13 cellular contexts compared by ENCODE assay signal in genomic region chr10:96584035-96584434, GRCh38. TPM values are rescaled to one million over a fixed set of nuclear protein-coding genes. Genes with fewer than 3 reads are reported as not detected.
DNase-seq lines count a peak whose midpoint lies in the region; ATAC-seq, FAIRE-seq and TF ChIP-seq lines count a peak whose summit lies in the region.
"Had no signal": no experiment of that assay in that cellular context is flagged by ENCODE, and none has a peak within 500 bp of the region (broad histone marks: within the 10 kb centered on the region; RNA-seq: fewer than 3 reads in every experiment).

No MANE protein-coding gene starts in this region.

- H3K27me3 ChIP-seq in HepG2 (ENCODE audit: control insufficient read depth in 1 of 2, insufficient read depth in 2 of 2, low read length in 2 of 2) = no peaks in the 10 kb centered on the region; a peak in 1 of 5 replicates
- no peaks in the 10 kb centered on the region for H3K27me3 ChIP-seq in right lobe of liver
- H3K27me3 ChIP-seq: upper lobe of left lung had no signal

- H3K9me3 ChIP-seq in HepG2 (ENCODE audit: low read length) (no peaks in the 10 kb centered on the region), right lobe of liver (no peaks in the 10 kb centered on the region), OCI-LY7 (ENCODE audit: low read length) (no peaks in the 10 kb centered on the region)
- H3K9me3 ChIP-seq: upper lobe of left lung had no signal

- H3K9me3 Mint-ChIP-seq in effector memory CD8-positive, alpha-beta T cell = no peaks in the 10 kb centered on the region
- no peaks in the 10 kb centered on the region for H3K9me3 Mint-ChIP-seq in type B pancreatic cell

- H3K27me3 Mint-ChIP-seq in effector memory CD8-positive, alpha-beta T cell = no peaks in the 10 kb centered on the region
- H3K27me3 Mint-ChIP-seq in type B pancreatic cell = no peaks in the 10 kb centered on the region

- BruUV-seq in HepG2 (replicated peaks; lab: Mats Ljungman, UMichigan) (no TSS peak), OCI-LY7 (replicated peaks; lab: Mats Ljungman, UMichigan) (no TSS peak)

- peaks cover 72% of the 10 kb centered on the region for H3K4me1 ChIP-seq in HepG2 (ENCODE audit: insufficient read depth, low read length)
- peaks cover 0 to 43% (median 19%) of the 10 kb centered on the region in 4 donors for H3K4me1 ChIP-seq in right lobe of liver
- H3K4me1 ChIP-seq in OCI-LY7 (ENCODE audit: insufficient read depth, low read length, poor library complexity, severe bottlenecking) = peaks cover 41% of the 10 kb centered on the region

- H3K9me2 ChIP-seq in OCI-LY7 (ENCODE audit: insufficient read depth, low read length) = no peaks in the 10 kb centered on the region

- POLR2A ChIA-PET in HepG2 (lab: Yijun Ruan, JAX) (no interaction called here), OCI-LY7 (lab: Charles Lee) (no interaction called here)

- H3K79me2 ChIP-seq in HepG2 (ENCODE audit: insufficient read depth, low read length) = peaks cover 73% of the 10 kb centered on the region
- peaks cover 82% of the 10 kb centered on the region for H3K79me2 ChIP-seq in OCI-LY7 (ENCODE audit: insufficient read depth, low read depth, low read length)

- no peak overlapping the region for H3K9ac ChIP-seq in HepG2 (ENCODE audit: insufficient read depth, low read depth, low read length)

- H3K27ac ChIP-seq in HepG2 (ENCODE audit: extremely low read length, insufficient read depth, low read length) (no peak overlapping the region), right lobe of liver (no peak overlapping the region), OCI-LY7 (ENCODE audit: low read depth, low read length, poor library complexity, severe bottlenecking) (no peak overlapping the region)
- H3K27ac ChIP-seq: coronary artery, upper lobe of left lung had no signal

- 0 out of 6 replicates have a peak overlapping the region, but pooled peaks of 1 of the 3 experiments have one; percentile 27 for H3K4me3 ChIP-seq in HepG2 (replicated peaks in 1 of 3; ENCODE audit: insufficient read depth in 1 of 3, low read depth in 2 of 3, low read length in 3 of 3)
- no peak overlapping the region for H3K4me3 ChIP-seq in right lobe of liver
- no peak overlapping the region for H3K4me3 ChIP-seq in OCI-LY7 (ENCODE audit: low read depth, low read length, poor library complexity, severe bottlenecking)
- H3K4me3 ChIP-seq: upper lobe of left lung had no signal

- TF ChIP-seq EP300 in HepG2 (IDR thresholded peaks at IDR 0.05; ENCODE audit: low read depth in 2 of 2, low read length in 2 of 2) = no peak
- no peak for TF ChIP-seq EP300 in HepG2 (CRISPR knock-in tag; IDR thresholded peaks at IDR 0.05; ENCODE audit: borderline replicate concordance)

- no peaks in the 10 kb centered on the region; a peak in 3 of 5 replicates for H3K36me3 ChIP-seq in HepG2 (replicated peaks in 1 of 2; ENCODE audit: control insufficient read depth in 1 of 2, insufficient read depth in 2 of 2, low read length in 2 of 2)
- H3K36me3 ChIP-seq in right lobe of liver = no peaks in the 10 kb centered on the region
- H3K36me3 ChIP-seq in OCI-LY7 (ENCODE audit: insufficient read depth, low read length) = peaks cover 25% of the 10 kb centered on the region
- H3K36me3 ChIP-seq: upper lobe of left lung had no signal

- H3K4me2 ChIP-seq in HepG2 (ENCODE audit: low read depth, low read length) (peak overlapping the region; percentile 89), OCI-LY7 (ENCODE audit: low read length) (peak overlapping the region; percentile 88)

- no peak for TF ChIP-seq CTCF in HepG2 (CRISPR knock-in tag; IDR thresholded peaks at IDR 0.05)
- no peak for TF ChIP-seq CTCF in right lobe of liver (IDR thresholded peaks at IDR 0.05)
- no peak for TF ChIP-seq CTCF in OCI-LY7 (conservative IDR thresholded peaks at IDR 0.05; ENCODE audit: low read length)
- TF ChIP-seq CTCF in type B pancreatic cell (conservative IDR thresholded peaks at IDR 0.05) = no peak

- in situ Hi-C loops in HepG2 (cut with HindIII; ENCODE audit: extremely low pct_ligation_motif_present, low pct_unique_long_range_greater_than_20kb) = no loop called here

- intact Hi-C loops in HepG2 (cut with micrococcal nuclease; ENCODE audit: unreplicated experiment) (no loop called here), right lobe of liver (cut with DNase I) (no loop called here), OCI-LY7 (cut with micrococcal nuclease; ENCODE audit: unreplicated experiment) (no loop called here)

- peaks cover 58% of the 10 kb centered on the region for H4K20me1 ChIP-seq in HepG2 (ENCODE audit: insufficient read depth, low read length)
- H4K20me1 ChIP-seq in OCI-LY7 (ENCODE audit: insufficient read depth, low read length) = peaks cover 28% of the 10 kb centered on the region; the same call in 1 of the 2 replicates

- H3K36me3 Mint-ChIP-seq in effector memory CD8-positive, alpha-beta T cell (ENCODE audit: insufficient read depth) = peaks cover 25% of the 10 kb centered on the region
- peaks cover 9% of the 10 kb centered on the region for H3K36me3 Mint-ChIP-seq in type B pancreatic cell

- DNase-seq in HepG2 (ENCODE audit: low spot score) (no peak), right lobe of liver (no peak), OCI-LY7 (ENCODE audit: low spot score) (no peak), type B pancreatic cell (ENCODE audit: extremely low spot score, unreplicated experiment) (no peak), SW 1271 (lab: John Stamatoyannopoulos, UW) (no peak)
- DNase-seq in effector memory CD8-positive, alpha-beta T cell = no peak
- DNase-seq: NCI-H1694; NCI-H69; stimulated activated CD4-positive, alpha-beta T cell treated with anti-CD3 and anti-CD28 coated beads, Interleukin-12 subunit alpha, Interleukin-12 subunit beta, amount 100 ng/mL, for 4 hours; upper lobe of left lung had no signal

- no peak for ATAC-seq in HepG2
- ATAC-seq in right lobe of liver = no peak
- ATAC-seq in effector memory CD8-positive, alpha-beta T cell (replicated peaks) = no peak
- ATAC-seq in GM18858 (IDR thresholded peaks at IDR 0.05; ENCODE audit: unreplicated experiment) = no peak
- no peak for ATAC-seq in HG02642 (IDR thresholded peaks at IDR 0.05; ENCODE audit: poor library complexity, unreplicated experiment)

- peaks cover 30 to 48% of the 10 kb centered on the region in 2 donors for H3K4me1 Mint-ChIP-seq in effector memory CD8-positive, alpha-beta T cell (ENCODE audit: low read depth in 2 of 2)
- peaks cover 41% of the 10 kb centered on the region for H3K4me1 Mint-ChIP-seq in type B pancreatic cell (ENCODE audit: unreplicated experiment)

- TF ChIP-seq RAD21 in HepG2 (CRISPR knock-in tag; IDR thresholded peaks at IDR 0.05) = no peak

- peak overlapping the region; percentile 71 to 73 for H3K27ac Mint-ChIP-seq in effector memory CD8-positive, alpha-beta T cell
- no peak overlapping the region for H3K27ac Mint-ChIP-seq in type B pancreatic cell

- 93% methylated on average over 1 of the region's 1 CpG for WGBS in HepG2 (ENCODE audit: low lambda C conversion rate)
- 65% methylated on average over 1 of the region's 1 CpG for WGBS in right lobe of liver (ENCODE audit: insufficient coverage, low coverage, low lambda C conversion rate, missing lambda C conversion rate)

- peak overlapping the region in 1 of 2 donors; percentile 44 for H3K4me3 Mint-ChIP-seq in effector memory CD8-positive, alpha-beta T cell
- peak overlapping the region; percentile 58 for H3K4me3 Mint-ChIP-seq in type B pancreatic cell

- CTCF ChIA-PET in HepG2 (lab: Yijun Ruan, JAX; ENCODE audit: low intra/inter-chr PET ratio, low total read pairs) = no interaction called here
- CTCF ChIA-PET in OCI-LY7 (lab: Charles Lee; ENCODE audit: unreplicated experiment) = no interaction called here

- FAIRE-seq in HepG2 (lab: Jason Lieb, UNC) = no peak

- TF ChIP-seq POLR2A in HepG2 (IDR thresholded peaks at IDR 0.05; ENCODE audit: insufficient read depth in 1 of 2, low read depth in 2 of 2, low read length in 2 of 2) = no peak
- no peak for TF ChIP-seq POLR2A in right lobe of liver (IDR thresholded peaks at IDR 0.05)

- H2AFZ ChIP-seq in HepG2 (ENCODE audit: low read length) = no peak overlapping the region
- H2AFZ ChIP-seq in OCI-LY7 (ENCODE audit: low read length) = no peak overlapping the region

TF ChIP-seq in HepG2, 621 proteins besides CTCF, POLR2A, EP300 and RAD21 (continues in another document):
- no peak for TF ChIP-seq NRL (CRISPR knock-in tag; IDR thresholded peaks at IDR 0.05; ENCODE audit: borderline replicate concordance)
- TF ChIP-seq ZNF160 (CRISPR knock-in tag; IDR thresholded peaks at IDR 0.05) = no peak

RNA-seq across cellular contexts. Expression of gene TM9SF3, which starts 2.8 kb away (rescaled TPM):
- 86.8 and 120 TPM in 2 replicates for total RNA-seq in HepG2 (2016; rRNA removed; fragmentation: Illumina TruSeq; extraction: Trizol)
- total RNA-seq in HepG2 (2016; cell fraction: cytosol; rRNA removed; fragmentation: Illumina TruSeq; extraction: Trizol; ENCODE audit: low read depth) = 31.8 and 36.9 TPM in 2 replicates
- total RNA-seq in HepG2 (2016; cell fraction: insoluble cytoplasmic fraction; rRNA removed; fragmentation: Illumina TruSeq; extraction: Trizol) = 86.8 and 122 TPM in 2 replicates
- 49.6 and 60.6 TPM in 2 replicates for total RNA-seq in HepG2 (2016; cell fraction: membrane; rRNA removed; fragmentation: Illumina TruSeq; extraction: Trizol)
- 124 and 152 TPM in 2 replicates for total RNA-seq in HepG2 (2016; cell fraction: nucleus; rRNA removed; fragmentation: Illumina TruSeq; extraction: Trizol)
- 38.4 and 43.8 TPM in 2 replicates for polyA plus RNA-seq in HepG2 (2011; rRNA removed)
- 44.8 and 98.9 TPM in 2 replicates for polyA plus RNA-seq in HepG2 (2011; cell fraction: cytosol; rRNA removed)
- polyA plus RNA-seq in HepG2 (2011; cell fraction: nucleus; rRNA removed) = 34.3 and 45.7 TPM in 2 replicates
- 81.7 and 88.4 TPM in 2 replicates for polyA plus RNA-seq in HepG2 (2012)
- 8.5 and 10.4 TPM in 2 replicates for polyA plus RNA-seq in HepG2 (2016; cell fraction: cytosol; fragmentation: Illumina TruSeq; extraction: Trizol; ENCODE audit: low read depth)
- polyA plus RNA-seq in HepG2 (2016; cell fraction: insoluble cytoplasmic fraction; fragmentation: Illumina TruSeq; extraction: Trizol; ENCODE audit: low read depth) = 64.6 and 77.0 TPM in 2 replicates
- polyA plus RNA-seq in HepG2 (2016; cell fraction: membrane; fragmentation: Illumina TruSeq; extraction: Trizol; ENCODE audit: low read depth) = 21.8 and 23.0 TPM in 2 replicates
- polyA plus RNA-seq in HepG2 (2016; cell fraction: nucleus; fragmentation: Illumina TruSeq; extraction: Trizol; ENCODE audit: insufficient read depth, low read depth) = 107 and 112 TPM in 2 replicates
- polyA minus RNA-seq in HepG2 (2011; rRNA and poly(A)+ RNA removed; ENCODE audit: low replicate concordance) = 36.3 and 40.6 TPM in 2 replicates
- 55.8 and 62.3 TPM in 2 replicates for polyA minus RNA-seq in HepG2 (2011; cell fraction: cytosol; rRNA and poly(A)+ RNA removed)
- polyA minus RNA-seq in HepG2 (2011; cell fraction: nucleus; rRNA and poly(A)+ RNA removed) = 121 and 136 TPM in 2 replicates
- 10 to 100 TPM; 45.0 to 96.6 (median 71.8) TPM for total RNA-seq in right lobe of liver
- total RNA-seq in OCI-LY7 (2014; rRNA removed; shearing (Covaris generic)) = 20.8 and 23.0 TPM in 2 replicates
- total RNA-seq in OCI-LY7 (2022) = 80.2 and 88.8 TPM in 2 replicates
- total RNA-seq in type B pancreatic cell (ENCODE audit: low replicate concordance) = 152 and 202 TPM in 2 replicates
